Comparison of ENCODE assay signal across 16 cellular contexts in the genomic region with DNA sequence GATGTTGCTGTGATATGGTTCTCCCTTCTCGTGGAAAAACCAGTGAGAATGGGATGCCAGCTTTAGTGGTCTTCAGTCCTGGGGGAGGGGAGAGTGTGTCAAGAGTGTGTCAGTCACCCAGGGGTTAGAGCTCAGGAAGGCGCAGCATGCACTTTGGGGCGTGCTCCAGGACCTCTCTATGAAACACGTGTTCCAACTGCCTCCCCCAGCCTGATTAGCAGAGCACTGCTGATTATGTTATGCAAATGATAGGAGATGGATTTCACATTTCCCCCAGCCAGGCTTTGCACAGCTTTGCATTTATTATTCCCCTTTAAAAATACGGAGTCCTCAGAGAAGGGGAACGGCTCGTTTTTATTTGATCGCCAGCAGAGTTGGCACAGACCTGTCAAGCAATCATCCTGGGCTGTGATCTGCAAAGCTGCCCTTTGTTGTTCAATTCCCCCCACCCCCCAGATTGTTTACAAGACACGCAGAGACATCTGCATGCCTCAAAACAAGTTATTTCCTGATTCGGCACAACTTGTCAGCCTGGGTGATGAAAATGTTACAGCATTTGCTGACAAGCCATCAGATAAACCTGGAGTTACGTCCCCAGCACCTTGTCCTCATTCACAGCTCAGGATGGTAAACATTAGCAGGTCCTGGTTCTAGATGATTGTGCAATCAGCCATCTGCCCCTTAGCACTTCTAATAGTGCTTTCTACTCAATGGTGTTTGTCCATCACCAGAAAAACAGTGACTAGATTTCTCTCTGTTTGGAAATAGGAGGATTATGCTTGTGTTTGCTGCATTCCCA.
DNase-seq lines count a peak whose midpoint lies in the region; ATAC-seq and TF ChIP-seq lines count a peak whose summit lies in the region.
"Had no signal": no experiment of that assay in that cellular context is flagged by ENCODE, and none has a peak within 500 bp of the region (broad histone marks: within the 10 kb centered on the region; RNA-seq: fewer than 3 reads in every experiment).

No MANE protein-coding gene starts in this region.

- 2% methylated on average over 7 of the region's 11 CpGs for WGBS in right lobe of liver (ENCODE audit: insufficient coverage, low coverage, low lambda C conversion rate, missing lambda C conversion rate)

- intact Hi-C loops in right lobe of liver (cut with DNase I), result no loop called here

- H3K4me3 ChIP-seq in right lobe of liver, result no peak overlapping the region
- H3K4me3 ChIP-seq: spleen had no signal

- no peaks in the 10 kb centered on the region for H3K4me1 ChIP-seq in right lobe of liver
- H3K4me1 ChIP-seq: spleen had no signal

- no peak for TF ChIP-seq CTCF in right lobe of liver (IDR thresholded peaks at IDR 0.05)

- H3K9me3 ChIP-seq in right lobe of liver, result no peaks in the 10 kb centered on the region

- no peak for TF ChIP-seq POLR2A in right lobe of liver (IDR thresholded peaks at IDR 0.05)

- no peak overlapping the region for H3K27ac ChIP-seq in right lobe of liver
- H3K27ac ChIP-seq: spleen had no signal

- in situ Hi-C loops in G401 (cut with HindIII; ENCODE audit: low sequenced_read_pairs), result no loop called here

- H3K27me3 ChIP-seq in right lobe of liver, result no peaks in the 10 kb centered on the region
- H3K27me3 ChIP-seq: spleen had no signal

- ATAC-seq in right lobe of liver (peak; percentile 81 to 97 (median 93)), HG02938 (IDR thresholded peaks at IDR 0.05; ENCODE audit: unreplicated experiment) (no peak), GM21723 (IDR thresholded peaks at IDR 0.05; ENCODE audit: unreplicated experiment) (no peak), HG03565 (IDR thresholded peaks at IDR 0.05; ENCODE audit: unreplicated experiment) (no peak)
- ATAC-seq: activated naive CD8-positive, alpha-beta T cell treated with anti-CD3 and anti-CD28 coated beads, Interleukin-2, amount 50 U/mL, for 24 hours had no signal

- peak; percentile 73 for DNase-seq in G401 (ENCODE audit: low spot score)
- peak; percentile 91 for DNase-seq in NCI-H2029 treated with DMSO at 0.1 percent for 48 hours (lab: John Stamatoyannopoulos, UW)
- peak; percentile 90 for DNase-seq in SHP77 treated with DMSO at 0.1 percent for 48 hours (lab: John Stamatoyannopoulos, UW)
- no peak for DNase-seq in right lobe of liver
- DNase-seq in activated CD4-positive, alpha-beta T cell treated with anti-CD3 and anti-CD28 coated beads for 1 hour, result no peak
- DNase-seq: activated naive CD8-positive, alpha-beta T cell treated with anti-CD3 and anti-CD28 coated beads, Interleukin-2, amount 50 U/mL, for 24 hours; activated T-cell treated with anti-CD3 and anti-CD28 coated beads, Interleukin-2, amount 50 U/mL, for 48 hours; central memory CD4-positive, alpha-beta T cell; foreskin fibroblast; midbrain; MV-4-11; spleen; stimulated activated naive CD4-positive, alpha-beta T cell treated with Interleukin-2 at 50 U/mL for 16 hours had no signal

- H3K36me3 ChIP-seq in right lobe of liver, result no peaks in the 10 kb centered on the region
- H3K36me3 ChIP-seq: spleen had no signal

Comparison
In these comparisons a context has a peak if more than half of its experiments do, and no peak if none do; other contexts are left out.
1. DNase-seq: peak in G401 (single experiment), NCI-H2029 treated with DMSO at 0.1 percent for 48 hours (single experiment) and SHP77 treated with DMSO at 0.1 percent for 48 hours (single experiment); none in right lobe of liver (0 of 3) and activated CD4-positive, alpha-beta T cell treated with anti-CD3 and anti-CD28 coated beads for 1 hour (single experiment).
2. ATAC-seq: peak in right lobe of liver (4 of 4); none in HG02938 (single experiment), GM21723 (single experiment) and HG03565 (single experiment).